ENCODE assay signal across 9 cellular contexts in genomic region chr1:207088731-207089626, GRCh38. TPM values are rescaled to one million over a fixed set of nuclear protein-coding genes. Genes with fewer than 3 reads are reported as not detected.
A peak's percentile ranks its signal among the peaks of the same experiment; 100 is the strongest.
DNase-seq lines count a peak whose midpoint lies in the region; ATAC-seq, FAIRE-seq and TF ChIP-seq lines count a peak whose summit lies in the region.
"Had no signal": no experiment of that assay in that cellular context is flagged by ENCODE, and none has a peak within 500 bp of the region (broad histone marks: within the 10 kb centered on the region; RNA-seq: fewer than 3 reads in every experiment).

TSS of gene C4BPB (plus strand) at chr1:207088860. CDS start at chr1:207089532, 672 bp downstream.

- peak; percentile 40 for DNase-seq in Daoy (ENCODE audit: low read depth)
- DNase-seq in amniotic epithelial cell (ENCODE audit: low read depth): peak; percentile 68
- DNase-seq in naive B cell: peak; percentile 19
- DNase-seq in NCI-H774 (lab: John Stamatoyannopoulos, UW): no peak
- DNase-seq in sciatic nerve (ENCODE audit: low spot score): no peak
- DNase-seq in D721Med (ENCODE audit: insufficient read length, low spot score): no peak
- no peak for DNase-seq in CD1c-positive myeloid dendritic cell (ENCODE audit: extremely low spot score)
- DNase-seq: NCI-H1694 had no signal

- no peak for TF ChIP-seq CTCF in D721Med (IDR thresholded peaks at IDR 0.05; ENCODE audit: insufficient read depth, missing control alignments)

- peak within 1 kb of the TSS in 3 of 4 donors; percentile 44 to 80 (median 51) for H3K4me3 Mint-ChIP-seq in IgD-negative memory B cell
- H3K4me3 Mint-ChIP-seq in naive B cell: peak within 1 kb of the TSS; percentile 60 to 89 (median 82)

- H3K9me3 Mint-ChIP-seq in IgD-negative memory B cell: no peaks in the 10 kb centered on the region
- H3K9me3 Mint-ChIP-seq in naive B cell: no peaks in the 10 kb centered on the region

- H3K4me1 Mint-ChIP-seq in IgD-negative memory B cell (peaks cover 9 to 11% (median 10%) of the 10 kb centered on the region in 3 donors), naive B cell (peaks cover 6 to 29% (median 29%) of the 10 kb centered on the region in 3 donors)

- ATAC-seq in naive B cell (ENCODE audit: low read depth in 2 of 2) (peak; percentile 78 to 84), sciatic nerve (no peak)

- H3K27ac Mint-ChIP-seq in IgD-negative memory B cell: no peak within 1 kb of the TSS
- H3K27ac Mint-ChIP-seq in naive B cell: peak within 1 kb of the TSS; percentile 5 to 95 (median 78)

- FAIRE-seq in D721Med (lab: Jason Lieb, UNC): no peak

- peaks cover 2% of the 10 kb centered on the region for H3K27me3 Mint-ChIP-seq in IgD-negative memory B cell
- peaks cover 0 to 5% (median 0%) of the 10 kb centered on the region in 3 donors for H3K27me3 Mint-ChIP-seq in naive B cell

- no peaks in the 10 kb centered on the region for H3K36me3 Mint-ChIP-seq in IgD-negative memory B cell
- H3K36me3 Mint-ChIP-seq in naive B cell: no peaks in the 10 kb centered on the region

- intact Hi-C loops in sciatic nerve (cut with DNase I): no loop called here

RNA-seq across cellular contexts. Expression of gene C4BPB, which starts in this region (rescaled TPM):
- 0.29 TPM in 1 of 2 replicates, not detected in the other for total RNA-seq in Daoy (2014; rRNA removed; shearing (Covaris generic))
- not detected for polyA plus RNA-seq in IgD-negative memory B cell
- under 1 TPM in 1 of 6 donors, not detected in 5; 0.23 TPM for polyA plus RNA-seq in naive B cell (ENCODE audit: low read depth in 6 of 6)
- total RNA-seq in sciatic nerve: 1.8 TPM

Comparison
In these comparisons a context has a peak if more than half of its experiments do, and no peak if none do; other contexts are left out.
1. Peak in DNase-seq in Daoy; RNA of the gene not detected or under 1 TPM.
2. Peak in DNase-seq and ATAC-seq in naive B cell; RNA of the gene not detected or under 1 TPM.
3. H3K27ac Mint-ChIP-seq: peak in naive B cell (6 of 6); none in IgD-negative memory B cell (0 of 3).